17 cellular contexts compared by ENCODE assay signal in the genomic region with DNA sequence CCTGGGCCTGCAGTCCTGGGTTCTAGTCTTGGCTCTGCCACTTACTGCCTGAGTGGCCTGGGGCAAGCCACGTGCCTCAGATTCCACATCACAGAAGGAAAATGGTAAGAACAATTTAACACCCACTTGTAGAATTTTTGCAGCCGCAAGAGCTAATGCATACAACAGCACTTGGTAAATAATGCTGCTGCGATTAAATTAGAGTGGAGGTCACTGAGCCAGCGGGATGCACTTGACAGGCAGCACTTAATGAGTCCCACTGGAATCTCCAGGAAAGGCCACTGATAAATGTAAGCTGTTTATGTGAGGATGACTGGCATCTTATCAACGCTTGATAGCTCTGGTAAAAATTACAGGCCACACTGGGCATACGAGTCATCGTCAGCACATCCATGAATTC.
"Had no signal": no experiment of that assay in that cellular context is flagged by ENCODE, and none has a peak within 500 bp of the region (broad histone marks: within the 10 kb centered on the region; RNA-seq: fewer than 3 reads in every experiment).

No MANE protein-coding gene starts in this region.

- H3K4me1 ChIP-seq: breast epithelium, heart right ventricle, right atrium auricular region, uterus had no signal

- DNase-seq: activated CD4-positive, alpha-beta T cell treated with anti-CD3 and anti-CD28 coated beads for 1 hour; activated CD4-positive, alpha-beta T cell treated with anti-CD3 and anti-CD28 coated beads, Interleukin-2, amount 50 U/mL, for 4 hours; activated naive CD4-positive, alpha-beta T cell treated with Interleukin-2 at 50 U/mL for 16 hours; activated T-cell treated with anti-CD3 and anti-CD28 coated beads for 4 hours; effector memory CD4-positive, alpha-beta T cell; foreskin melanocyte; heart right ventricle; natural killer cell; stimulated activated CD4-positive, alpha-beta T cell treated with anti-CD3 and anti-CD28 coated beads, Interleukin-15, amount 100 ng/mL, for 24 hours; stimulated activated CD4-positive, alpha-beta T cell treated with anti-CD3 and anti-CD28 coated beads, Interleukin-4, amount 100 ng/mL, for 24 hours; stimulated activated naive CD4-positive, alpha-beta T cell; uterus had no signal

- H3K27me3 ChIP-seq: breast epithelium, heart right ventricle, right atrium auricular region, tibial nerve, uterus had no signal

- ATAC-seq: heart right ventricle, natural killer cell had no signal

- H3K4me3 ChIP-seq: breast epithelium, heart right ventricle, right atrium auricular region, skin epidermis, tibial nerve, uterus had no signal

- H3K36me3 ChIP-seq: uterus had no signal

- H3K9me3 ChIP-seq: breast epithelium, heart right ventricle, right atrium auricular region, tibial nerve, uterus had no signal

- H3K27ac ChIP-seq: breast epithelium, heart right ventricle, right atrium auricular region, skin epidermis, tibial nerve, uterus, VCaP had no signal
